Comparison of ENCODE assay signal across 8 cellular contexts in the genomic region with DNA sequence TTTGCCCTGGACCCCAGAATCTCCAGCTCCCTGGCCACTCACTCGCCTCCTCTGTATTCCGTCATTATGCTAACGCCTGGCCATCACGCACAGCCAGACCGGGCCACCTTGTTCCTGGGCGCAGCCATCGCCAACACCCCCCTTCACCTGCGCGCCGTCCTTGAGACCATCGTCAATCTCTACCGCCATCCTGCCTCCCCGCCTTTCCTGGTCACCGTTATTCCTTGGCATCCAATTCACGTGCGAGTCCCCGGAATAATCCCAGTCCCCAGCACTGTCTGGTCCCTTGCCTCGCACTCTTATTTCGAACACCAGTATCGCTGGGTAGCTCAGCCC. TPM values are rescaled to one million over a fixed set of nuclear protein-coding genes. Genes with fewer than 3 reads are reported as not detected.
DNase-seq lines count a peak whose midpoint lies in the region; ATAC-seq and TF ChIP-seq lines count a peak whose summit lies in the region.

No MANE protein-coding gene starts in this region.

- H3K27ac ChIP-seq in angular gyrus (ENCODE audit: low read depth, low read length) = peak overlapping the region; percentile 82

- H3K27me3 Mint-ChIP-seq in CD14-positive monocyte (ENCODE audit: low read depth in 3 of 3) = peaks cover 0 to 2% (median 1%) of the 10 kb centered on the region in 3 donors

- ATAC-seq in HG03095 (IDR thresholded peaks at IDR 0.05; ENCODE audit: unreplicated experiment) (peak; percentile 2), GM18909 (IDR thresholded peaks at IDR 0.05; ENCODE audit: poor library complexity, unreplicated experiment) (no peak)
- no peak for ATAC-seq in stimulated activated naive CD8-positive, alpha-beta T cell treated with anti-CD3 and anti-CD28 coated beads, Interleukin-15, Interleukin-2, amounts not matched to agents 100 U/mL and 50 U/mL, for 24 hours

- peak overlapping the region; percentile 89 to 98 for H3K4me3 Mint-ChIP-seq in CD14-positive monocyte

- peaks cover 0 to 2% (median 0%) of the 10 kb centered on the region in 7 donors for H3K9me3 Mint-ChIP-seq in CD14-positive monocyte

- intact Hi-C loops in CD14-positive monocyte (cut with micrococcal nuclease) = loop anchor here (2.0 to 10.0 kb wide), 5 partner anchors 19 to 139 kb away; a partner anchor contains a TSS

- H3K27ac Mint-ChIP-seq in CD14-positive monocyte = peak overlapping the region; percentile 66 to 92 (median 81)

- no peak for TF ChIP-seq CTCF in CD14-positive monocyte (IDR thresholded peaks at IDR 0.05)

- DNase-seq in CD14-positive monocyte (ENCODE audit: low spot score) = peak; percentile 41
- peak; percentile 49 for DNase-seq in iPS-NIHi11 (ENCODE audit: low spot score)
- DNase-seq in stimulated activated naive CD8-positive, alpha-beta T cell treated with anti-CD3 and anti-CD28 coated beads, Interleukin-15, Interleukin-2, amounts not matched to agents 100 U/mL and 50 U/mL, for 24 hours = peak; percentile 28
- DNase-seq in NCI-H1694 (lab: John Stamatoyannopoulos, UW) = no peak
- no peak for DNase-seq in superior temporal gyrus (ENCODE audit: extremely low spot score)

- peaks cover 21 to 28% of the 10 kb centered on the region in 2 donors for H3K36me3 Mint-ChIP-seq in CD14-positive monocyte

- peaks cover 21% of the 10 kb centered on the region for H3K4me1 Mint-ChIP-seq in CD14-positive monocyte

RNA-seq across cellular contexts. Expression of a gene that starts 0.5 kb away (rescaled TPM):
- polyA plus RNA-seq in CD14-positive monocyte = 100 to 1,000 TPM in 1 of 2 donors, 10 to 100 TPM in 1; 91.2 to 113 TPM

RNA-seq across cellular contexts. Expression of a gene that starts 5.3 kb away (rescaled TPM):
- under 1 TPM in 1 of 2 donors, not detected in 1; 0.17 TPM for polyA plus RNA-seq in CD14-positive monocyte

RNA-seq across cellular contexts. Expression of a gene that starts 14.1 kb away (rescaled TPM):
- 10 to 100 TPM; 76.5 to 93.5 TPM for polyA plus RNA-seq in CD14-positive monocyte

RNA-seq across cellular contexts. Expression of a gene that starts 19.8 kb away (rescaled TPM):
- polyA plus RNA-seq in CD14-positive monocyte = 1 to 10 TPM in 1 of 2 donors, under 1 TPM in 1; 0.46 to 3.0 TPM

RNA-seq across cellular contexts. Expression of a gene that starts 20.0 kb away (rescaled TPM):
- 1 to 10 TPM; 3.8 to 4.8 TPM for polyA plus RNA-seq in CD14-positive monocyte

Comparison
In these comparisons a context has a peak if more than half of its experiments do, and no peak if none do; other contexts are left out.
1. DNase-seq: peak in CD14-positive monocyte (single experiment), iPS-NIHi11 (single experiment) and stimulated activated naive CD8-positive, alpha-beta T cell treated with anti-CD3 and anti-CD28 coated beads, Interleukin-15, Interleukin-2, amounts not matched to agents 100 U/mL and 50 U/mL, for 24 hours (single experiment); none in NCI-H1694 (single experiment) and superior temporal gyrus (single experiment).